7 cellular contexts compared by ENCODE assay signal in the genomic region with DNA sequence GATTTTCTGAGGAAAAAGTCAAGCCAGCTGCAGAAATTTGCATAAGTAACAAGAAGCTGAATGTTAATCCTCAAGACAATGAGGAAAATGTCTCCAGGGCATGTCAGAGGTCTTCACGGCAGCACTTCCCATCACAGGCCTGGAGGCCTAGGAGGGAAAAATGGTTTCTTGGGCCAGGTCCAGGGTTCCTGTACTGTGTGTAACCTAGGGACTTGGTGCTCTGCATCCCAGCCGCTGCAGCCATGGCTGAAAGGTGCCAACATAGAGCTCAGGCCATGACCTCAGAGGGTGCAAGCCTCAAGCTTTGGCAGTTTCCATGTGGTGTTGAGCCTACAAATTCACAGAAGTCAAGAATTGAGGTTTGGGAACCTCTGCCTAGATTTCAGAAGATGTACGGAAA.
DNase-seq lines count a peak whose midpoint lies in the region; ATAC-seq, FAIRE-seq and TF ChIP-seq lines count a peak whose summit lies in the region.
"Not testable (repeated sequence)": the region's sequence is repeated elsewhere in the genome, so short reads cannot be mapped to it uniquely, and the experiment has no call there.

No MANE protein-coding gene starts in this region.

- TF ChIP-seq POLR2A in A549 (IDR thresholded peaks at IDR 0.05; ENCODE audit: low read length); K562 (conservative IDR thresholded peaks at IDR 0.05); H1 (IDR thresholded peaks at IDR 0.05; ENCODE audit: control extremely low read depth in 1 of 2, low read depth in 2 of 2, low read length in 2 of 2): not testable (repeated sequence)

- H3K9me3 ChIP-seq in A549; HEK293 (ENCODE audit: control insufficient read depth, insufficient read depth, low read depth, low read length); astrocyte (ENCODE audit: insufficient read depth, low read depth, low read length); K562 (replicated peaks; ENCODE audit: control insufficient read depth, insufficient read depth, low read depth, low read length): not testable (repeated sequence)
- H3K9me3 ChIP-seq in H1 (ENCODE audit: insufficient read depth in 2 of 2, low read depth in 1 of 2, low read length in 1 of 2) (peaks cover 34 to 45% of the 10 kb centered on the region in 2 experiments), endodermal cell (ENCODE audit: control insufficient read depth, low read length) (peaks cover 95% of the 10 kb centered on the region), neural progenitor cell (ENCODE audit: low read depth) (peaks cover 42% of the 10 kb centered on the region)

- ATAC-seq in A549, K562: not testable (repeated sequence)

- not testable (repeated sequence) for H3K9me1 ChIP-seq in K562 (ENCODE audit: control insufficient read depth, insufficient read depth, low read length)

- peak overlapping the region; percentile 26 for H3K27ac Mint-ChIP-seq in astrocyte (ENCODE audit: unreplicated experiment)
- H3K27ac Mint-ChIP-seq in endodermal cell, neural progenitor cell: not testable (repeated sequence)

- H3K79me1 ChIP-seq in H1 (ENCODE audit: low read depth, low read length): not testable (repeated sequence)

- TF ChIP-seq RAD21 in A549 (conservative IDR thresholded peaks at IDR 0.05 in 1 of 2, IDR thresholded peaks at IDR 0.05 in 1 of 2); K562 (CRISPR knock-in tag; conservative IDR thresholded peaks at IDR 0.05 in 1 of 2, IDR thresholded peaks at IDR 0.05 in 1 of 2); H1 (IDR thresholded peaks at IDR 0.05 in 1 of 2, conservative IDR thresholded peaks at IDR 0.05 in 1 of 2; ENCODE audit: low read depth in 2 of 2, low read length in 2 of 2): not testable (repeated sequence)

- not testable (repeated sequence) for TF ChIP-seq CTCF in A549 (IDR thresholded peaks at IDR 0.05); HEK293 (tag by site-specific recombination; IDR thresholded peaks at IDR 0.05); astrocyte (IDR thresholded peaks at IDR 0.05; ENCODE audit: insufficient read depth, low read depth, low read length); K562 (IDR thresholded peaks at IDR 0.05 in 2 of 3, conservative IDR thresholded peaks at IDR 0.05 in 1 of 3; ENCODE audit: insufficient read depth in 2 of 3, low read depth in 1 of 3, low read length in 3 of 3); H1 (IDR thresholded peaks at IDR 0.05; ENCODE audit: control extremely low read depth in 1 of 3, insufficient read depth in 1 of 3, low read depth in 1 of 3, low read length in 3 of 3); endodermal cell (conservative IDR thresholded peaks at IDR 0.05); neural progenitor cell (IDR thresholded peaks at IDR 0.05)

- not testable (repeated sequence) for BruUV-seq in K562 (replicated peaks; lab: Mats Ljungman, UMichigan)

- H3K4me3 ChIP-seq in A549; HEK293 (ENCODE audit: low read depth, low read length); astrocyte (ENCODE audit: insufficient read depth, low read depth, low read length); K562: not testable (repeated sequence)
- H3K4me3 ChIP-seq in H1 (ENCODE audit: extremely low read depth in 1 of 4, insufficient read depth in 2 of 4, low read depth in 3 of 4, low read length in 4 of 4) (peak overlapping the region in 1 of 4 experiments; percentile 33; a peak in 1 of 8 replicates), endodermal cell (ENCODE audit: low read length) (peak overlapping the region; percentile 67), neural progenitor cell (peak overlapping the region; percentile 16)

- POLR2A ChIA-PET in A549 (lab: Yijun Ruan, JAX); HEK293 (lab: Yijun Ruan, JAX); K562 (lab: Yijun Ruan, JAX); H1 (lab: Charles Lee; ENCODE audit: partially characterized antibody): not testable (repeated sequence)

- H4K5ac ChIP-seq in H1 (ENCODE audit: insufficient read length, low read depth, low read length): not testable (repeated sequence)

- not testable (repeated sequence) for H3K79me2 ChIP-seq in astrocyte (ENCODE audit: insufficient read depth, low read length); K562 (ENCODE audit: control insufficient read depth, insufficient read depth, low read length); H1 (ENCODE audit: control insufficient read depth in 1 of 2, insufficient read depth in 2 of 2, low read length in 2 of 2); neural progenitor cell (ENCODE audit: low read depth)

- H2BK5ac ChIP-seq in H1 (ENCODE audit: low read depth, low read length): not testable (repeated sequence)

- not testable (repeated sequence) for H4K91ac ChIP-seq in H1 (replicated peaks; ENCODE audit: insufficient read length, low read length)

- not testable (repeated sequence) for H3K4me3 Mint-ChIP-seq in astrocyte (ENCODE audit: unreplicated experiment); endodermal cell; neural progenitor cell

- CTCF ChIA-PET in A549 (lab: Yijun Ruan, JAX); HEK293 (lab: Yijun Ruan, JAX); K562 (lab: Yijun Ruan, JAX; ENCODE audit: low intra/inter-chr PET ratio): not testable (repeated sequence)
- CTCF ChIA-PET in H1 (lab: Charles Lee; ENCODE audit: partially characterized antibody): interaction anchor here (1.2 kb wide), 1 partner anchor 12 kb away, joined by 3 read pairs; no protein-coding TSS in a partner anchor

- H3K36me3 Mint-ChIP-seq in astrocyte (ENCODE audit: low read depth, unreplicated experiment): not testable (repeated sequence)
- H3K36me3 Mint-ChIP-seq in endodermal cell (ENCODE audit: low read depth): peaks cover 26% of the 10 kb centered on the region
- peaks cover 29% of the 10 kb centered on the region for H3K36me3 Mint-ChIP-seq in neural progenitor cell

- peak overlapping the region; percentile 68; the same call in 1 of the 2 replicates for H2BK15ac ChIP-seq in H1 (ENCODE audit: low read length)

- H3K4me1 ChIP-seq in A549; HEK293 (ENCODE audit: control insufficient read depth, insufficient read depth, low read length); astrocyte (ENCODE audit: insufficient read depth, low read length); K562 (replicated peaks in 1 of 2; ENCODE audit: control insufficient read depth in 2 of 2, insufficient read depth in 2 of 2, low read length in 2 of 2); H1 (replicated peaks in 1 of 4; ENCODE audit: control insufficient read depth in 3 of 4, insufficient read depth in 4 of 4, low read length in 3 of 4); endodermal cell (ENCODE audit: control insufficient read depth, insufficient read depth, low read length): not testable (repeated sequence)
- H3K4me1 ChIP-seq in neural progenitor cell: peaks cover 13% of the 10 kb centered on the region

- not testable (repeated sequence) for DNase-seq in A549 (ENCODE audit: low read depth in 1 of 2, low spot score in 1 of 2); astrocyte (ENCODE audit: low read depth); K562 (ENCODE audit: extremely low read depth in 1 of 4, low spot score in 3 of 4); H1 (ENCODE audit: low read depth in 1 of 2, low spot score in 2 of 2); endodermal cell; neural progenitor cell (ENCODE audit: low spot score)

- H3K23ac ChIP-seq in H1 (ENCODE audit: insufficient read length): not testable (repeated sequence)

- H3K9ac ChIP-seq in astrocyte (ENCODE audit: low read length); K562 (ENCODE audit: insufficient read depth in 1 of 2, low read depth in 2 of 2, low read length in 2 of 2); H1 (replicated peaks in 1 of 4; ENCODE audit: extremely low read depth in 1 of 4, low read depth in 3 of 4, low read length in 3 of 4); endodermal cell (ENCODE audit: extremely low read depth, low read length, poor library complexity, severe bottlenecking); neural progenitor cell: not testable (repeated sequence)

- not testable (repeated sequence) for H2BK12ac ChIP-seq in H1 (ENCODE audit: low read depth, low read length)

- TF ChIP-seq EP300 in A549 (IDR thresholded peaks at IDR 0.05); K562 (IDR thresholded peaks at IDR 0.05; ENCODE audit: low read length); H1 (IDR thresholded peaks at IDR 0.05; ENCODE audit: borderline replicate concordance in 1 of 2, low read depth in 2 of 2, low read length in 2 of 2): not testable (repeated sequence)

- FAIRE-seq in A549 (lab: Jason Lieb, UNC); astrocyte (lab: Jason Lieb, UNC); K562 (lab: Jason Lieb, UNC); H1 (lab: Jason Lieb, UNC): not testable (repeated sequence)

- not testable (repeated sequence) for H2BK120ac ChIP-seq in H1 (replicated peaks; ENCODE audit: low read depth, low read length)

- H3K23me2 ChIP-seq in H1 (ENCODE audit: low read depth, low read length): not testable (repeated sequence)

- H3F3A ChIP-seq in neural progenitor cell (ENCODE audit: low read depth): peaks cover 46% of the 10 kb centered on the region

- H3K9me3 Mint-ChIP-seq in astrocyte (ENCODE audit: unreplicated experiment) (peaks cover 18% of the 10 kb centered on the region), endodermal cell (peaks cover 86% of the 10 kb centered on the region), neural progenitor cell (peaks cover 79% of the 10 kb centered on the region)

- H2BK20ac ChIP-seq in H1 (ENCODE audit: low read length): 0 out of 2 replicates have a peak overlapping the region, but pooled peaks have one; percentile 76

- H4K20me1 ChIP-seq in astrocyte (ENCODE audit: insufficient read depth, low read length); K562 (replicated peaks; ENCODE audit: control insufficient read depth, insufficient read depth, low read length); H1 (replicated peaks in 1 of 2; ENCODE audit: control insufficient read depth in 1 of 2, insufficient read depth in 2 of 2, low read length in 2 of 2); neural progenitor cell (ENCODE audit: low read depth): not testable (repeated sequence)

- not testable (repeated sequence) for H3K27ac ChIP-seq in A549; HEK293 (ENCODE audit: extremely low read depth, low read depth, low read length); astrocyte (ENCODE audit: low read depth, low read length); K562 (ENCODE audit: extremely low read depth, low read depth, low read length); H1 (ENCODE audit: low read depth, low read length); endodermal cell (ENCODE audit: low read depth, low read length); neural progenitor cell

- H2AFZ ChIP-seq in astrocyte (ENCODE audit: low read depth, low read length); K562 (ENCODE audit: low read depth, low read length); H1 (ENCODE audit: low read length); neural progenitor cell (replicated peaks): not testable (repeated sequence)

- H3K4ac ChIP-seq in H1 (replicated peaks; ENCODE audit: insufficient read length, low read depth, low read length): not testable (repeated sequence)

- H3K36me3 ChIP-seq in HEK293 (ENCODE audit: control insufficient read depth in 2 of 2, insufficient read depth in 1 of 2, low read length in 2 of 2); astrocyte (ENCODE audit: insufficient read depth, low read length); K562 (ENCODE audit: control insufficient read depth, insufficient read depth, low read length); endodermal cell (ENCODE audit: control insufficient read depth, insufficient read depth, low read length): not testable (repeated sequence)
- H3K36me3 ChIP-seq in H1 (ENCODE audit: control insufficient read depth in 2 of 4, insufficient read depth in 4 of 4, low read length in 3 of 4): peaks cover 0 to 29% (median 11%) of the 10 kb centered on the region in 4 experiments; a peak in 5 of 8 replicates
- H3K36me3 ChIP-seq in neural progenitor cell: peaks cover 31% of the 10 kb centered on the region

- not testable (repeated sequence) for H3K18ac ChIP-seq in H1 (ENCODE audit: extremely low read depth, low read length)

- intact Hi-C loops in K562 (cut with micrococcal nuclease): not testable (repeated sequence)

- H2AK5ac ChIP-seq in H1 (ENCODE audit: low read depth, low read length): peak overlapping the region; percentile 32; the same call in 1 of the 2 replicates

- not testable (repeated sequence) for H3K14ac ChIP-seq in H1 (ENCODE audit: insufficient read length)

- H3K27me3 ChIP-seq in astrocyte (ENCODE audit: insufficient read depth, low read length); K562 (ENCODE audit: control insufficient read depth in 2 of 2, insufficient read depth in 2 of 2, low read length in 2 of 2); H1 (replicated peaks in 1 of 4; ENCODE audit: control insufficient read depth in 3 of 4, extremely low read depth in 1 of 4, insufficient read depth in 3 of 4, low read length in 3 of 4); endodermal cell (ENCODE audit: control insufficient read depth, insufficient read depth, low read length, poor library complexity, severe bottlenecking); neural progenitor cell: not testable (repeated sequence)

- H3K4me1 Mint-ChIP-seq in astrocyte (ENCODE audit: low read depth, unreplicated experiment); endodermal cell; neural progenitor cell: not testable (repeated sequence)

- H4K8ac ChIP-seq in H1 (ENCODE audit: extremely low read depth, insufficient read depth, low read length): not testable (repeated sequence)

- in situ Hi-C loops in K562 (cut with MboI): not testable (repeated sequence)

- not testable (repeated sequence) for H3K4me2 ChIP-seq in A549; astrocyte (ENCODE audit: low read length); K562 (ENCODE audit: insufficient read depth, low read length); H1 (ENCODE audit: insufficient read depth in 1 of 2, low read depth in 2 of 2, low read length in 2 of 2); neural progenitor cell

- not testable (repeated sequence) for H3K27me3 Mint-ChIP-seq in astrocyte (ENCODE audit: low read depth, unreplicated experiment); endodermal cell (ENCODE audit: insufficient read depth)
- H3K27me3 Mint-ChIP-seq in neural progenitor cell (ENCODE audit: insufficient read depth, low read depth): peaks cover 13% of the 10 kb centered on the region

- WGBS in A549 (ENCODE audit: missing lambda C conversion rate): 47% methylated on average over 3 of the region's 3 CpGs
- 12% methylated on average over 3 of the region's 3 CpGs for whole genome bisulfite sequencing in K562 (ENCODE audit: insufficient coverage, low coverage, missing lambda C conversion rate)
- 88% methylated on average over 3 of the region's 3 CpGs; no CpG with 5 or more reads in 1 of the 2 experiments for WGBS in H1 (ENCODE audit: extremely low coverage in 1 of 2, insufficient coverage in 1 of 2, insufficient read length in 1 of 2, insufficient replicate concordance in 2 of 2, low coverage in 1 of 2, low lambda C conversion rate in 2 of 2, missing lambda C conversion rate in 1 of 2), 2 experiments
- 92 to 95% methylated on average over 2 to 3 of the region's 3 CpGs for WGBS in endodermal cell (ENCODE audit: insufficient coverage in 1 of 2, insufficient read length in 1 of 2), 2 experiments

- not testable (repeated sequence) for H3K56ac ChIP-seq in H1 (replicated peaks; ENCODE audit: insufficient read length, low read depth, low read length)
